ENCODE assay signal across 17 cellular contexts in the genomic region with DNA sequence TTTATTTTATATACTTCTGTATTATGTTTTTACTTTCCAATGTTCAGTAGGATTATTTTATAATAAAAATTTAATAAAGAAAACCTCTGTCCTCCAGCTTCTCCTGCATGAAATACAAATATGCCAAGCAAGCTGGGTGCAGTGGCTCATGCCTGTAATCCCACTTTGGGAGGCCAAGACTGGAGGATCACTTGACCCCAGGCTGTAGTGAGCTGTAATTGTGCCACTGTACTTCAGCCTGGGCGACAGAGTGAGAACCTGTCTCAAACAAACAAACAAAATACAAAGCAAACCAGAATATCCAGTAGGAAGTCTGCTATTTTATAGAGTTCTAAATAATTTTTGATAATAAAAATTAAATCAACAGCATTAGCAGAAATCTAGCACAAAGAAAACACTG.
A peak's percentile ranks its signal among the peaks of the same experiment; 100 is the strongest.
DNase-seq lines count a peak whose midpoint lies in the region; TF ChIP-seq lines count a peak whose summit lies in the region.
"Had no signal": no experiment of that assay in that cellular context is flagged by ENCODE, and none has a peak within 500 bp of the region (broad histone marks: within the 10 kb centered on the region; RNA-seq: fewer than 3 reads in every experiment).

No MANE protein-coding gene starts in this region.

- no peak overlapping the region for H3K4me3 ChIP-seq in SK-N-MC
- no peak overlapping the region for H3K4me3 ChIP-seq in thyroid gland (replicated peaks in 1 of 3)
- H3K4me3 ChIP-seq in ascending aorta, result no peak overlapping the region
- H3K4me3 ChIP-seq: A549, GM12878 had no signal

- H3K36me3 ChIP-seq in SK-N-MC (ENCODE audit: insufficient read depth, low read length) (no peaks in the 10 kb centered on the region; the same call in 1 of the 2 replicates), thyroid gland (no peaks in the 10 kb centered on the region), ascending aorta (no peaks in the 10 kb centered on the region)
- H3K36me3 ChIP-seq: BE2C had no signal

- H3K27me3 ChIP-seq in thyroid gland (no peaks in the 10 kb centered on the region), ascending aorta (no peaks in the 10 kb centered on the region)
- H3K27me3 ChIP-seq: BE2C had no signal

- H3K27ac ChIP-seq in SK-N-MC (peak overlapping the region; percentile 22; the same call in 1 of the 2 replicates), thyroid gland (no peak overlapping the region), ascending aorta (no peak overlapping the region)
- H3K27ac ChIP-seq: A549, C4-2B had no signal

- H3K4me1 ChIP-seq in thyroid gland (peaks cover 10 to 22% of the 10 kb centered on the region in 2 donors), ascending aorta (peaks cover 0 to 6% of the 10 kb centered on the region in 2 donors)
- H3K4me1 ChIP-seq: BE2C had no signal

- intact Hi-C loops in thyroid gland (cut with DNase I), result no loop called here
- intact Hi-C loops in ascending aorta (cut with DNase I), result no loop called here

- no peak for TF ChIP-seq POLR2A in thyroid gland (IDR thresholded peaks at IDR 0.05)

- peak; percentile 19 for DNase-seq in NCI-H2029 treated with DMSO at 0.1 percent for 48 hours (lab: John Stamatoyannopoulos, UW)
- DNase-seq in NCI-H2029 (lab: John Stamatoyannopoulos, UW), result no peak
- peak; percentile 59 for DNase-seq in NCI-H510A (lab: John Stamatoyannopoulos, UW)
- no peak for DNase-seq in SK-N-MC (ENCODE audit: low read depth, low spot score)
- peak; percentile 57 to 62 for DNase-seq in thyroid gland
- no peak for DNase-seq in activated CD4-positive, alpha-beta T cell treated with anti-CD3 and anti-CD28 coated beads for 4 hours
- DNase-seq in ascending aorta (ENCODE audit: low spot score in 2 of 2), result no peak
- DNase-seq: BE2C; CD8-positive, alpha-beta T cell; COR-L47; DMS153; HCEC 1CT; HFFc6; IMR-90 had no signal

- 61 to 63% methylated on average over 1 of the region's 1 CpG for WGBS in thyroid gland, 2 donors

- no peak overlapping the region for H3K9ac ChIP-seq in SK-N-MC (ENCODE audit: insufficient read length)

- TF ChIP-seq CTCF in thyroid gland (IDR thresholded peaks at IDR 0.05) (no peak), ascending aorta (IDR thresholded peaks at IDR 0.05) (no peak)

- H3K9me3 ChIP-seq in SK-N-MC (ENCODE audit: low read depth, low read length) (no peaks in the 10 kb centered on the region), thyroid gland (no peaks in the 10 kb centered on the region), ascending aorta (no peaks in the 10 kb centered on the region)
- H3K9me3 ChIP-seq: A549, BE2C had no signal

Comparison
In these comparisons a context has a peak if more than half of its experiments do, and no peak if none do; other contexts are left out.
1. DNase-seq: peak in NCI-H2029 treated with DMSO at 0.1 percent for 48 hours (single experiment), NCI-H510A (single experiment) and thyroid gland (2 of 2); none in NCI-H2029 (single experiment), SK-N-MC (single experiment), activated CD4-positive, alpha-beta T cell treated with anti-CD3 and anti-CD28 coated beads for 4 hours (0 of 2) and ascending aorta (0 of 2).